ENCODE assay signal across 21 cellular contexts in genomic region chr13:23074054-23074805, GRCh38.
DNase-seq lines count a peak whose midpoint lies in the region; ATAC-seq, FAIRE-seq and TF ChIP-seq lines count a peak whose summit lies in the region.
"Had no signal": no experiment of that assay in that cellular context is flagged by ENCODE, and none has a peak within 500 bp of the region (broad histone marks: within the 10 kb centered on the region; RNA-seq: fewer than 3 reads in every experiment).

No MANE protein-coding gene starts in this region.

- no peak overlapping the region for H2BK20ac ChIP-seq in H1 (ENCODE audit: low read length)

- no peak for TF ChIP-seq EP300 in H1 (IDR thresholded peaks at IDR 0.05; ENCODE audit: borderline replicate concordance in 1 of 2, low read depth in 2 of 2, low read length in 2 of 2)

- POLR2A ChIA-PET in H1 (lab: Charles Lee; ENCODE audit: partially characterized antibody) = no interaction called here

- no peak overlapping the region for H3K56ac ChIP-seq in H1 (replicated peaks; ENCODE audit: insufficient read length, low read depth, low read length)

- no peak overlapping the region for H3K18ac ChIP-seq in H1 (ENCODE audit: extremely low read depth, low read length)

- H3K27me3 ChIP-seq in Loucy (ENCODE audit: insufficient read depth, low read length, poor library complexity, severe bottlenecking) (no peaks in the 10 kb centered on the region), H1 (replicated peaks in 1 of 4; ENCODE audit: control insufficient read depth in 3 of 4, extremely low read depth in 1 of 4, insufficient read depth in 3 of 4, low read length in 3 of 4) (no peaks in the 10 kb centered on the region), pancreas (no peaks in the 10 kb centered on the region), aorta (ENCODE audit: control insufficient read depth in 1 of 2, insufficient read depth in 2 of 2, low read length in 1 of 2) (no peaks in the 10 kb centered on the region)

- H3K4me2 ChIP-seq in Loucy (ENCODE audit: low read depth, low read length, poor library complexity, severe bottlenecking) (no peak overlapping the region), H1 (ENCODE audit: insufficient read depth in 1 of 2, low read depth in 2 of 2, low read length in 2 of 2) (no peak overlapping the region)

- H3K9me3 ChIP-seq in Loucy (ENCODE audit: insufficient read depth, low read depth, low read length) = no peaks in the 10 kb centered on the region
- no peaks in the 10 kb centered on the region for H3K9me3 ChIP-seq in H1 (ENCODE audit: insufficient read depth in 2 of 2, low read depth in 1 of 2, low read length in 1 of 2)
- no peaks in the 10 kb centered on the region for H3K9me3 ChIP-seq in pancreas
- H3K9me3 ChIP-seq in aorta (ENCODE audit: control insufficient read depth, low read length) = no peaks in the 10 kb centered on the region

- intact Hi-C loops in pancreas (cut with DNase I) (no loop called here), aorta (cut with DNase I) (no loop called here)

- TF ChIP-seq CTCF in Loucy (conservative IDR thresholded peaks at IDR 0.05; ENCODE audit: low read length) (no peak), H1 (IDR thresholded peaks at IDR 0.05; ENCODE audit: control extremely low read depth in 1 of 3, insufficient read depth in 1 of 3, low read depth in 1 of 3, low read length in 3 of 3) (no peak), pancreas (IDR thresholded peaks at IDR 0.05) (no peak)

- H4K91ac ChIP-seq in H1 (replicated peaks; ENCODE audit: insufficient read length, low read length) = no peak overlapping the region

- no peak overlapping the region for H2AK5ac ChIP-seq in H1 (ENCODE audit: low read depth, low read length)

- H4K5ac ChIP-seq in H1 (ENCODE audit: insufficient read length, low read depth, low read length) = no peak overlapping the region

- no peak overlapping the region for H3K23ac ChIP-seq in H1 (ENCODE audit: insufficient read length)

- H3F3A ChIP-seq in Loucy (ENCODE audit: low read depth) = no peaks in the 10 kb centered on the region

- no peak overlapping the region for H3K14ac ChIP-seq in H1 (ENCODE audit: insufficient read length)

- 92% methylated on average over 4 of the region's 4 CpGs; no CpG with 5 or more reads in 1 of the 2 experiments for WGBS in H1 (ENCODE audit: extremely low coverage in 1 of 2, insufficient coverage in 1 of 2, insufficient read length in 1 of 2, insufficient replicate concordance in 2 of 2, low coverage in 1 of 2, low lambda C conversion rate in 2 of 2, missing lambda C conversion rate in 1 of 2), 2 experiments
- 7 to 10% methylated on average over 4 of the region's 4 CpGs for WGBS in pancreas, 2 donors
- WGBS in aorta, 2 donors = 14 to 29% methylated on average over 4 of the region's 4 CpGs

- H2AFZ ChIP-seq in Loucy (ENCODE audit: low read length) (peak overlapping the region; percentile 18), H1 (ENCODE audit: low read length) (0 out of 2 replicates have a peak overlapping the region, but pooled peaks have one; percentile 56)

- no peak overlapping the region for H3K4me3 ChIP-seq in Loucy (ENCODE audit: low read length, poor library complexity, severe bottlenecking)
- H3K4me3 ChIP-seq in H1 (ENCODE audit: extremely low read depth in 1 of 4, insufficient read depth in 2 of 4, low read depth in 3 of 4, low read length in 4 of 4) = no peak overlapping the region
- no peak overlapping the region for H3K4me3 ChIP-seq in pancreas
- no peak overlapping the region for H3K4me3 ChIP-seq in aorta (ENCODE audit: low read length in 2 of 2)

- no peak for TF ChIP-seq POLR2A in H1 (IDR thresholded peaks at IDR 0.05; ENCODE audit: control extremely low read depth in 1 of 2, low read depth in 2 of 2, low read length in 2 of 2)

- ATAC-seq in pancreas (peak; percentile 63 to 87 (median 77)), aorta (ENCODE audit: low FRiP score) (no peak)
- ATAC-seq: PC-3; stimulated activated naive CD8-positive, alpha-beta T cell treated with anti-CD3 and anti-CD28 coated beads, Interleukin-15, Interleukin-2, amounts not matched to agents 100 U/mL and 50 U/mL, for 24 hours had no signal

- no peaks in the 10 kb centered on the region for H3K23me2 ChIP-seq in H1 (ENCODE audit: low read depth, low read length)

- H3K9ac ChIP-seq in Loucy (ENCODE audit: low read depth, low read length, poor library complexity, severe bottlenecking) (no peak overlapping the region), H1 (replicated peaks in 1 of 4; ENCODE audit: extremely low read depth in 1 of 4, low read depth in 3 of 4, low read length in 3 of 4) (no peak overlapping the region)

- no peak overlapping the region for H3K27ac ChIP-seq in H1 (ENCODE audit: low read depth, low read length)
- no peak overlapping the region for H3K27ac ChIP-seq in pancreas
- no peak overlapping the region for H3K27ac ChIP-seq in aorta (ENCODE audit: low read depth in 1 of 2, low read length in 2 of 2)
- H3K27ac ChIP-seq: epithelial cell of prostate, VCaP had no signal

- no peak overlapping the region for H2BK15ac ChIP-seq in H1 (ENCODE audit: low read length)

- H3K4me1 ChIP-seq in Loucy (ENCODE audit: insufficient read depth, low read length, poor library complexity, severe bottlenecking) (no peaks in the 10 kb centered on the region), H1 (replicated peaks in 1 of 4; ENCODE audit: control insufficient read depth in 3 of 4, insufficient read depth in 4 of 4, low read length in 3 of 4) (no peaks in the 10 kb centered on the region), pancreas (peaks cover 0 to 5% (median 0%) of the 10 kb centered on the region in 3 donors), aorta (ENCODE audit: control insufficient read depth in 1 of 2, insufficient read depth in 2 of 2, low read length in 2 of 2) (no peaks in the 10 kb centered on the region)

- no peak for TF ChIP-seq RAD21 in H1 (IDR thresholded peaks at IDR 0.05 in 1 of 2, conservative IDR thresholded peaks at IDR 0.05 in 1 of 2; ENCODE audit: low read depth in 2 of 2, low read length in 2 of 2)

- H2BK120ac ChIP-seq in H1 (replicated peaks; ENCODE audit: low read depth, low read length) = no peak overlapping the region

- H3K36me3 ChIP-seq in Loucy (ENCODE audit: insufficient read depth, low read length) (no peaks in the 10 kb centered on the region), H1 (ENCODE audit: control insufficient read depth in 2 of 4, insufficient read depth in 4 of 4, low read length in 3 of 4) (no peaks in the 10 kb centered on the region), pancreas (no peaks in the 10 kb centered on the region), aorta (ENCODE audit: control insufficient read depth in 1 of 2, insufficient read depth in 2 of 2, low read length in 1 of 2) (no peaks in the 10 kb centered on the region)

- no peaks in the 10 kb centered on the region for H3K79me1 ChIP-seq in H1 (ENCODE audit: low read depth, low read length)

- no peaks in the 10 kb centered on the region for H3K9me2 ChIP-seq in Loucy (replicated peaks; ENCODE audit: low read depth, low read length)

- no peak overlapping the region for H2BK12ac ChIP-seq in H1 (ENCODE audit: low read depth, low read length)

- H3K4ac ChIP-seq in H1 (replicated peaks; ENCODE audit: insufficient read length, low read depth, low read length) = no peak overlapping the region

- H2BK5ac ChIP-seq in H1 (ENCODE audit: low read depth, low read length) = no peak overlapping the region

- no peak overlapping the region for H4K8ac ChIP-seq in H1 (ENCODE audit: extremely low read depth, insufficient read depth, low read length)

- DNase-seq in ELF-1 (ENCODE audit: low read depth, low spot score) (peak; percentile 45), H1 (ENCODE audit: low read depth in 1 of 2, low spot score in 2 of 2) (no peak), pancreas (no peak), LoVo (ENCODE audit: low spot score) (no peak), pons (ENCODE audit: low spot score) (no peak), aorta (no peak)
- DNase-seq: activated CD4-positive, alpha-beta T cell treated with anti-CD3 and anti-CD28 coated beads, Interleukin-2, amount 50 U/mL, for 1 hour; activated effector memory CD4-positive, alpha-beta T cell treated with anti-CD3 and anti-CD28 coated beads, Interleukin-2, amount 50 U/mL, for 16 hours; AML-193; glutamatergic neuron; H9; NCI-H2029 treated with DMSO at 0.1 percent for 48 hours; PC-3; stimulated activated naive CD8-positive, alpha-beta T cell treated with anti-CD3 and anti-CD28 coated beads, Interleukin-15, Interleukin-2, amounts not matched to agents 100 U/mL and 50 U/mL, for 24 hours; T-helper 2 cell; trophoblast cell had no signal

- FAIRE-seq in H1 (lab: Jason Lieb, UNC) (no peak), pancreas (lab: Jason Lieb, UNC) (no peak)
- FAIRE-seq: bronchial epithelial cell, GM19239 had no signal

- H3K79me2 ChIP-seq in Loucy (ENCODE audit: insufficient read depth, low read length) (no peaks in the 10 kb centered on the region), H1 (ENCODE audit: control insufficient read depth in 1 of 2, insufficient read depth in 2 of 2, low read length in 2 of 2) (no peaks in the 10 kb centered on the region)

- H4K20me1 ChIP-seq in Loucy (ENCODE audit: insufficient read depth, low read length, poor library complexity, severe bottlenecking) = no peaks in the 10 kb centered on the region
- no peaks in the 10 kb centered on the region for H4K20me1 ChIP-seq in H1 (replicated peaks in 1 of 2; ENCODE audit: control insufficient read depth in 1 of 2, insufficient read depth in 2 of 2, low read length in 2 of 2)

- CTCF ChIA-PET in H1 (lab: Charles Lee; ENCODE audit: partially characterized antibody) = interaction anchor here (1.9 to 2.4 kb wide), 2 partner anchors 13 kb away, joined by 5 to 13 read pairs; no protein-coding TSS in a partner anchor

TF ChIP-seq in H1, 55 proteins besides CTCF, POLR2A, EP300 and RAD21 (continues in another document):
- TF ChIP-seq PHF8 (conservative IDR thresholded peaks at IDR 0.05; ENCODE audit: low read depth, low read length) (no peak), HDAC6 (IDR thresholded peaks at IDR 0.05; ENCODE audit: low read depth, low read length) (no peak), CHD1 (IDR thresholded peaks at IDR 0.05; ENCODE audit: low read depth, low read length) (no peak), HDAC2 (IDR thresholded peaks at IDR 0.05; ENCODE audit: borderline replicate concordance in 1 of 2, low read depth in 2 of 2, low read length in 2 of 2) (no peak), RBBP5 (IDR thresholded peaks at IDR 0.05; ENCODE audit: borderline replicate concordance, low read depth, low read length) (no peak), NRF1 (IDR thresholded peaks at IDR 0.05; ENCODE audit: low read depth, low read length) (no peak), GABPA (IDR thresholded peaks at IDR 0.05; ENCODE audit: borderline replicate concordance, insufficient read depth, low read length) (no peak), ASH2L (IDR thresholded peaks at IDR 0.05; ENCODE audit: low read length) (no peak), BRCA1 (IDR thresholded peaks at IDR 0.05; ENCODE audit: low read depth, low read length) (no peak), CHD2 (IDR thresholded peaks at IDR 0.05; ENCODE audit: low read length) (no peak), TAF7 (optimal IDR thresholded peaks at IDR 0.05; ENCODE audit: borderline replicate concordance, low read depth, low read length) (no peak), SP1 (IDR thresholded peaks at IDR 0.05; ENCODE audit: low read depth, low read length) (no peak)
